Comparison of ENCODE assay signal across 19 cellular contexts in the genomic region with DNA sequence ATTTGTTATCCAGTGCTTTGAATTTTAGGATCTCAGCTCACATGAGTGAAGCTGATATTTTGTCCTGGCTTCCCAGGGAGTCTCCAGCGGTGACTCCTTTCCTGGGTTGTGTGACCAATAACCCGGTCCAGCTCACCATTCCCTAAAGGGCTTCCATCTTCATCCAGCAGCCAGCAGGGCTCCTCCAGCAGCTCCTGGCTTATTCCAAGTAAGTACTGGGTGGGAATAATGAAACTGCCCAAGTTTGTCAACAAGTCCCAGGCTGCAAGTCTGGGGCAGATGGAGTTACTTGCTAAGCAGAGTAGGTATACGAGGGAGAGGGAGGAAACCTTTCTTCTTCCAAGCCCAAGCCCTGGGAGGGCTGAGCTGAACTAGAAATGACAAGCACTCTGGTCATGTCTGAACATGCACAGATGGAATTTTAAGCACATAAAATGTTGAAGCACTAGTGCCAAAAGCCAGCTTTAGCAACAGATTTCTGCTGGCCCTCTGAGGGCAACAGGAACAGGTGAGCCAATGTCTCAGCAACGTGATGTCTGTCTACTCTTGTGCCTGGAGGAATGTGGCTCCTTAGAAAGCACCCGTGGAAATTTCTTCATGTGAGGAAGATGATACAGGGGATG.
A peak's percentile ranks its signal among the peaks of the same experiment; 100 is the strongest.
DNase-seq lines count a peak whose midpoint lies in the region; ATAC-seq and TF ChIP-seq lines count a peak whose summit lies in the region.
"Had no signal": no experiment of that assay in that cellular context is flagged by ENCODE, and none has a peak within 500 bp of the region (broad histone marks: within the 10 kb centered on the region; RNA-seq: fewer than 3 reads in every experiment).

No MANE protein-coding gene starts in this region.

- no peaks in the 10 kb centered on the region for H3K27me3 ChIP-seq in colonic mucosa

- H3K9ac ChIP-seq in colonic mucosa (ENCODE audit: low read depth in 2 of 2, low read length in 2 of 2), result no peak overlapping the region

- H3K27ac ChIP-seq in colonic mucosa, result no peak overlapping the region
- H3K27ac ChIP-seq: C4-2B, VCaP had no signal

- intact Hi-C loops in sciatic nerve (cut with DNase I), result no loop called here
- intact Hi-C loops in colonic mucosa (cut with DNase I), result loop anchor here (10.0 kb wide), 1 partner anchor 151 kb away; a partner anchor contains a TSS

- H3K4me3 ChIP-seq in fibroblast of the aortic adventitia (ENCODE audit: low read depth, low read length) (no peak overlapping the region), colonic mucosa (no peak overlapping the region)

- TF ChIP-seq CTCF in fibroblast of the aortic adventitia (IDR thresholded peaks at IDR 0.05; ENCODE audit: insufficient read depth, low read length) (no peak), colonic mucosa (IDR thresholded peaks at IDR 0.05) (no peak)

- no peak for DNase-seq in activated CD4-positive, alpha-beta T cell treated with anti-CD3 and anti-CD28 coated beads, Interleukin-2, amount 10 ng/mL, durations not matched to agents 7 days and 5 days
- no peak for DNase-seq in activated CD4-positive, alpha-beta T cell treated with anti-CD3 and anti-CD28 coated beads, Interleukin-2, amount 50 U/mL, for 1 hour
- peak; percentile 37 for DNase-seq in amniotic epithelial cell (ENCODE audit: low read depth)
- DNase-seq in fibroblast of the aortic adventitia (ENCODE audit: low read depth), result peak; percentile 62
- no peak for DNase-seq in sciatic nerve (ENCODE audit: low spot score)
- no peak for DNase-seq in colonic mucosa
- DNase-seq in activated CD4-positive, CD25-positive, alpha-beta regulatory T cell treated with anti-CD3 and anti-CD28 coated beads, Interleukin-2, amount 50 U/mL, for 72 hours, result no peak
- DNase-seq in NCI-H2196 treated with DMSO at 0.1 percent for 48 hours (lab: John Stamatoyannopoulos, UW; ENCODE audit: unreplicated experiment), result no peak
- DNase-seq: activated CD4-positive, alpha-beta memory T cell treated with anti-CD3 and anti-CD28 coated beads, Interleukin-2, amount 10 ng/mL, durations not matched to agents 7 days and 5 days; activated naive CD4-positive, alpha-beta T cell treated with anti-CD3 and anti-CD28 coated beads for 36 hours; activated T-cell treated with anti-CD3 and anti-CD28 coated beads, Interleukin-2, amount 50 U/mL, for 24 hours; NCI-H146; NCI-H345; stimulated activated naive CD4-positive, alpha-beta T cell treated with Interleukin-2 at 50 U/mL for 16 hours; T-helper 1 cell had no signal

- no peaks in the 10 kb centered on the region for H3K9me3 Mint-ChIP-seq in activated CD4-positive, alpha-beta T cell treated with anti-CD3 and anti-CD28 coated beads, Interleukin-2, amount 10 ng/mL, durations not matched to agents 7 days and 5 days
- H3K9me3 Mint-ChIP-seq: activated CD4-positive, alpha-beta memory T cell treated with anti-CD3 and anti-CD28 coated beads, Interleukin-2, amount 10 ng/mL, durations not matched to agents 7 days and 5 days; activated T-cell treated with anti-CD3 and anti-CD28 coated beads, Interleukin-2, amount 50 U/mL, for 24 hours; neural crest cell; type B pancreatic cell had no signal

- H3K9me3 ChIP-seq in colonic mucosa, result no peaks in the 10 kb centered on the region

- POLR2A ChIA-PET in activated CD4-positive, alpha-beta T cell treated with anti-CD3 and anti-CD28 coated beads, Interleukin-2, amount 10 ng/mL, durations not matched to agents 7 days and 5 days (lab: Charles Lee), result no interaction called here

- H3K36me3 ChIP-seq in colonic mucosa, result no peaks in the 10 kb centered on the region

- no peaks in the 10 kb centered on the region for H3K4me1 Mint-ChIP-seq in activated CD4-positive, alpha-beta T cell treated with anti-CD3 and anti-CD28 coated beads, Interleukin-2, amount 10 ng/mL, durations not matched to agents 7 days and 5 days
- H3K4me1 Mint-ChIP-seq: activated CD4-positive, alpha-beta memory T cell treated with anti-CD3 and anti-CD28 coated beads, Interleukin-2, amount 10 ng/mL, durations not matched to agents 7 days and 5 days had no signal

- no peak overlapping the region for H3K4me3 Mint-ChIP-seq in activated CD4-positive, alpha-beta T cell treated with anti-CD3 and anti-CD28 coated beads, Interleukin-2, amount 10 ng/mL, durations not matched to agents 7 days and 5 days
- H3K4me3 Mint-ChIP-seq: activated CD4-positive, alpha-beta memory T cell treated with anti-CD3 and anti-CD28 coated beads, Interleukin-2, amount 10 ng/mL, durations not matched to agents 7 days and 5 days; activated naive CD4-positive, alpha-beta T cell treated with anti-CD3 and anti-CD28 coated beads for 36 hours; activated T-cell treated with anti-CD3 and anti-CD28 coated beads, Interleukin-2, amount 50 U/mL, for 24 hours; neural crest cell; type B pancreatic cell had no signal

- H3K4me1 ChIP-seq in colonic mucosa, result no peaks in the 10 kb centered on the region

- CTCF ChIA-PET in activated CD4-positive, alpha-beta T cell treated with anti-CD3 and anti-CD28 coated beads, Interleukin-2, amount 10 ng/mL, durations not matched to agents 7 days and 5 days (lab: Charles Lee), result no interaction called here

- peak overlapping the region; percentile 25 for H3K27ac Mint-ChIP-seq in activated CD4-positive, alpha-beta T cell treated with anti-CD3 and anti-CD28 coated beads, Interleukin-2, amount 10 ng/mL, durations not matched to agents 7 days and 5 days
- H3K27ac Mint-ChIP-seq: activated CD4-positive, alpha-beta memory T cell treated with anti-CD3 and anti-CD28 coated beads, Interleukin-2, amount 10 ng/mL, durations not matched to agents 7 days and 5 days; activated naive CD4-positive, alpha-beta T cell treated with anti-CD3 and anti-CD28 coated beads for 36 hours; activated T-cell treated with anti-CD3 and anti-CD28 coated beads, Interleukin-2, amount 50 U/mL, for 24 hours; type B pancreatic cell had no signal

- H3K36me3 Mint-ChIP-seq in activated CD4-positive, alpha-beta T cell treated with anti-CD3 and anti-CD28 coated beads, Interleukin-2, amount 10 ng/mL, durations not matched to agents 7 days and 5 days (ENCODE audit: low read depth), result no peaks in the 10 kb centered on the region
- H3K36me3 Mint-ChIP-seq: type B pancreatic cell had no signal

- peak; percentile 5 for ATAC-seq in sciatic nerve

- peaks cover 5% of the 10 kb centered on the region for H3K27me3 Mint-ChIP-seq in activated CD4-positive, alpha-beta T cell treated with anti-CD3 and anti-CD28 coated beads, Interleukin-2, amount 10 ng/mL, durations not matched to agents 7 days and 5 days
- H3K27me3 Mint-ChIP-seq: type B pancreatic cell had no signal

Comparison
In these comparisons a context has a peak if more than half of its experiments do, and no peak if none do; other contexts are left out.
1. DNase-seq: peak in amniotic epithelial cell (single experiment) and fibroblast of the aortic adventitia (single experiment); none in activated CD4-positive, alpha-beta T cell treated with anti-CD3 and anti-CD28 coated beads, Interleukin-2, amount 10 ng/mL, durations not matched to agents 7 days and 5 days (single experiment), activated CD4-positive, alpha-beta T cell treated with anti-CD3 and anti-CD28 coated beads, Interleukin-2, amount 50 U/mL, for 1 hour (single experiment), sciatic nerve (single experiment), colonic mucosa (single experiment), activated CD4-positive, CD25-positive, alpha-beta regulatory T cell treated with anti-CD3 and anti-CD28 coated beads, Interleukin-2, amount 50 U/mL, for 72 hours (single experiment) and NCI-H2196 treated with DMSO at 0.1 percent for 48 hours (single experiment).